1 cellular context compared by ENCODE assay signal in genomic region chr21:42009018-42009830, GRCh38.
A peak's percentile ranks its signal among the peaks of the same experiment; 100 is the strongest.
TF ChIP-seq lines count a peak whose summit lies in the region.

No MANE protein-coding gene starts in this region.

TF ChIP-seq in HepG2, 621 proteins besides CTCF, POLR2A, EP300 and RAD21 (continued from another document and continues in another):
- TF ChIP-seq SPEN (CRISPR knock-in tag; IDR thresholded peaks at IDR 0.05; ENCODE audit: low read depth) (no peak), KDM5A (IDR thresholded peaks at IDR 0.05; ENCODE audit: borderline replicate concordance, low read length) (no peak), THAP8 (CRISPR knock-in tag; IDR thresholded peaks at IDR 0.05; ENCODE audit: borderline replicate concordance) (no peak; the same call in 1 of the 2 replicates), NR2F2 (IDR thresholded peaks at IDR 0.05; ENCODE audit: borderline replicate concordance, low read depth) (no peak), PPARG (CRISPR knock-in tag; conservative IDR thresholded peaks at IDR 0.05) (no peak), ATF7-NPFF (CRISPR knock-in tag; IDR thresholded peaks at IDR 0.05; ENCODE audit: low read depth) (no peak), ATF4 (CRISPR knock-in tag; IDR thresholded peaks at IDR 0.05) (peak in 1 of 2 experiments; percentile 43; a peak in 1 of 4 replicates), TFDP2 (CRISPR knock-in tag; IDR thresholded peaks at IDR 0.05) (peak; percentile 51), MTF1 (CRISPR knock-in tag; IDR thresholded peaks at IDR 0.05) (0 out of 2 replicates have a peak, but pooled peaks have one; percentile 14), SRSF4 (IDR thresholded peaks at IDR 0.05; ENCODE audit: low read depth, low read length, poor library complexity, severe bottlenecking) (no peak), ZNF549 (CRISPR knock-in tag; IDR thresholded peaks at IDR 0.05) (no peak), DMTF1 (CRISPR knock-in tag; IDR thresholded peaks at IDR 0.05) (no peak), ZFP36L1 (CRISPR knock-in tag; IDR thresholded peaks at IDR 0.05) (no peak), ZNF572 (CRISPR knock-in tag; IDR thresholded peaks at IDR 0.05) (no peak), ZNF609 (CRISPR knock-in tag; IDR thresholded peaks at IDR 0.05; ENCODE audit: borderline replicate concordance) (no peak), KDM2A (CRISPR knock-in tag; IDR thresholded peaks at IDR 0.05; ENCODE audit: borderline replicate concordance, low read depth) (no peak; the same call in 1 of the 2 replicates), ZNF652 (CRISPR knock-in tag; IDR thresholded peaks at IDR 0.05; ENCODE audit: borderline replicate concordance, low read depth) (no peak), ZSCAN30 (CRISPR knock-in tag; IDR thresholded peaks at IDR 0.05) (no peak), ZNF75D (CRISPR knock-in tag; IDR thresholded peaks at IDR 0.05; ENCODE audit: borderline replicate concordance) (no peak), IRX3 (CRISPR knock-in tag; IDR thresholded peaks at IDR 0.05; ENCODE audit: borderline replicate concordance, low read depth) (no peak), ZNF598 (CRISPR knock-in tag; IDR thresholded peaks at IDR 0.05; ENCODE audit: borderline replicate concordance) (peak; percentile 58; the same call in 1 of the 2 replicates), ARNT2 (CRISPR knock-in tag; IDR thresholded peaks at IDR 0.05; ENCODE audit: low read depth) (no peak; the same call in 1 of the 2 replicates), KLF11 (CRISPR knock-in tag; IDR thresholded peaks at IDR 0.05) (no peak), ZNF615 (CRISPR knock-in tag; IDR thresholded peaks at IDR 0.05; ENCODE audit: borderline replicate concordance) (no peak), HMGXB3 (CRISPR knock-in tag; IDR thresholded peaks at IDR 0.05; ENCODE audit: borderline replicate concordance) (no peak), NONO (IDR thresholded peaks at IDR 0.05) (no peak), NONO (CRISPR knock-in tag; conservative IDR thresholded peaks at IDR 0.05) (no peak), MNT (IDR thresholded peaks at IDR 0.05) (no peak), LBX2 (CRISPR knock-in tag; IDR thresholded peaks at IDR 0.05; ENCODE audit: borderline replicate concordance) (no peak), GPN1 (CRISPR knock-in tag; IDR thresholded peaks at IDR 0.05; ENCODE audit: borderline replicate concordance) (no peak), RELA (CRISPR knock-in tag; IDR thresholded peaks at IDR 0.05) (no peak), ATF7 (IDR thresholded peaks at IDR 0.05) (no peak), ATF7 (CRISPR knock-in tag; IDR thresholded peaks at IDR 0.05) (no peak), HNF1B (CRISPR knock-in tag; IDR thresholded peaks at IDR 0.05) (peak; percentile 60; the same call in 1 of the 2 replicates), ZNF850 (CRISPR knock-in tag; conservative IDR thresholded peaks at IDR 0.05) (no peak), MATR3 (CRISPR knock-in tag; IDR thresholded peaks at IDR 0.05) (no peak), SRSF9 (IDR thresholded peaks at IDR 0.05; ENCODE audit: borderline replicate concordance, insufficient read depth, low read depth, low read length, poor library complexity, severe bottlenecking) (no peak), AHR (CRISPR knock-in tag; IDR thresholded peaks at IDR 0.05) (peak; percentile 71; the same call in 1 of the 2 replicates), ZNF552 (CRISPR knock-in tag; IDR thresholded peaks at IDR 0.05; ENCODE audit: borderline replicate concordance) (no peak), KDM3A (CRISPR knock-in tag; IDR thresholded peaks at IDR 0.05; ENCODE audit: low read depth) (no peak), RBM22 (optimal IDR thresholded peaks at IDR 0.05; ENCODE audit: low read length) (peak; percentile 28), MED8 (CRISPR knock-in tag; IDR thresholded peaks at IDR 0.05; ENCODE audit: insufficient replicate concordance) (peak; percentile 25), EHMT2 (IDR thresholded peaks at IDR 0.05; ENCODE audit: borderline replicate concordance, low read depth, low read length) (no peak), NR3C1 (CRISPR knock-in tag; IDR thresholded peaks at IDR 0.05) (no peak), ZNF629 (CRISPR knock-in tag; conservative IDR thresholded peaks at IDR 0.05) (no peak), ISX (CRISPR knock-in tag; conservative IDR thresholded peaks at IDR 0.05) (0 out of 2 replicates have a peak, but pooled peaks have one; percentile 19)
